In genomic region chr16:85556456-85557082, GRCh38 we compare ENCODE assay signal across 8 cellular contexts. TPM values are rescaled to one million over a fixed set of nuclear protein-coding genes. Genes with fewer than 3 reads are reported as not detected.
A peak's percentile ranks its signal among the peaks of the same experiment; 100 is the strongest.
DNase-seq lines count a peak whose midpoint lies in the region; ATAC-seq, FAIRE-seq and TF ChIP-seq lines count a peak whose summit lies in the region.

No MANE protein-coding gene starts in this region.

- DNase-seq in SHP77 (lab: John Stamatoyannopoulos, UW) (peak; percentile 30 to 45), SHP77 treated with DMSO at 0.1 percent for 48 hours (lab: John Stamatoyannopoulos, UW) (no peak), NCI-H226 (peak; percentile 22), epithelial cell of esophagus (ENCODE audit: low read depth) (peak; percentile 42), urothelium cell line (ENCODE audit: low spot score) (peak; percentile 71)
- DNase-seq in activated CD8-positive, alpha-beta memory T cell treated with anti-CD3 and anti-CD28 coated beads for 24 hours, result peak; percentile 85
- DNase-seq in natural killer cell treated with Interleukin-12 subunit alpha and Interleukin-12 subunit beta and Interleukin-15 and Interleukin-18, amount 100 ng/mL, for 72 hours (ENCODE audit: low spot score), result peak; percentile 87

- no peak for FAIRE-seq in urothelium cell line (lab: Jason Lieb, UNC)

- H3K4me3 Mint-ChIP-seq in natural killer cell treated with Interleukin-12 subunit alpha and Interleukin-12 subunit beta and Interleukin-15 and Interleukin-18, amount 100 ng/mL, for 72 hours, result peak overlapping the region; percentile 90

- peak; percentile 26 to 50 for ATAC-seq in natural killer cell treated with Interleukin-12 subunit alpha and Interleukin-12 subunit beta and Interleukin-15 and Interleukin-18, amount 100 ng/mL, for 72 hours
- ATAC-seq in GM18909 (IDR thresholded peaks at IDR 0.05; ENCODE audit: poor library complexity, unreplicated experiment), result no peak

- H3K4me1 Mint-ChIP-seq in natural killer cell treated with Interleukin-12 subunit alpha and Interleukin-12 subunit beta and Interleukin-15 and Interleukin-18, amount 100 ng/mL, for 72 hours (ENCODE audit: low read depth in 2 of 2), result peaks cover 47 to 49% of the 10 kb centered on the region in 2 donors

- no peaks in the 10 kb centered on the region for H3K9me3 Mint-ChIP-seq in natural killer cell treated with Interleukin-12 subunit alpha and Interleukin-12 subunit beta and Interleukin-15 and Interleukin-18, amount 100 ng/mL, for 72 hours

- no peaks in the 10 kb centered on the region for H3K27me3 Mint-ChIP-seq in natural killer cell treated with Interleukin-12 subunit alpha and Interleukin-12 subunit beta and Interleukin-15 and Interleukin-18, amount 100 ng/mL, for 72 hours

- H3K4me3 ChIP-seq in epithelial cell of esophagus (ENCODE audit: low read length), result peak overlapping the region; percentile 69

- peak overlapping the region; percentile 98 to 99 for H3K27ac Mint-ChIP-seq in natural killer cell treated with Interleukin-12 subunit alpha and Interleukin-12 subunit beta and Interleukin-15 and Interleukin-18, amount 100 ng/mL, for 72 hours

- peaks cover 8% of the 10 kb centered on the region for H3K36me3 Mint-ChIP-seq in natural killer cell treated with Interleukin-12 subunit alpha and Interleukin-12 subunit beta and Interleukin-15 and Interleukin-18, amount 100 ng/mL, for 72 hours

- no peak for TF ChIP-seq CTCF in epithelial cell of esophagus (IDR thresholded peaks at IDR 0.05; ENCODE audit: insufficient read depth, low read depth, low read length, missing control alignments)

RNA-seq across cellular contexts. Expression of gene GSE1, which starts 56.6 kb away (rescaled TPM):
- 100 to 1,000 TPM in 1 of 2 donors, 10 to 100 TPM in 1; 84.9 to 146 TPM for total RNA-seq in natural killer cell treated with Interleukin-12 subunit alpha and Interleukin-12 subunit beta and Interleukin-15 and Interleukin-18, amount 100 ng/mL, for 72 hours
